10 cellular contexts compared by ENCODE assay signal in genomic region chr19:45505151-45505995, GRCh38. TPM values are rescaled to one million over a fixed set of nuclear protein-coding genes. Genes with fewer than 3 reads are reported as not detected.
A peak's percentile ranks its signal among the peaks of the same experiment; 100 is the strongest.
DNase-seq lines count a peak whose midpoint lies in the region; ATAC-seq and TF ChIP-seq lines count a peak whose summit lies in the region.
"Had no signal": no experiment of that assay in that cellular context is flagged by ENCODE, and none has a peak within 500 bp of the region (broad histone marks: within the 10 kb centered on the region; RNA-seq: fewer than 3 reads in every experiment).

No MANE protein-coding gene starts in this region.

- H3K4me3 ChIP-seq in cardiac muscle cell (no peak overlapping the region), upper lobe of right lung (no peak overlapping the region)

- peak overlapping the region; percentile 76 for H3K4me3 Mint-ChIP-seq in activated naive CD8-positive, alpha-beta T cell treated with anti-CD3 and anti-CD28 coated beads, Interleukin-2, amount 50 U/mL, for 24 hours

- H3K36me3 ChIP-seq in cardiac muscle cell (no peaks in the 10 kb centered on the region), upper lobe of right lung (no peaks in the 10 kb centered on the region)

- peak in 1 of 2 donors; percentile 50 for DNase-seq in cardiac muscle cell (ENCODE audit: low read depth in 1 of 2, low spot score in 1 of 2)
- no peak for DNase-seq in left cardiac atrium
- no peak for DNase-seq in activated naive CD8-positive, alpha-beta T cell treated with anti-CD3 and anti-CD28 coated beads, Interleukin-2, amount 50 U/mL, for 24 hours
- DNase-seq in iris pigment epithelial cell (ENCODE audit: low read depth) = peak; percentile 59
- DNase-seq in upper lobe of right lung = no peak
- DNase-seq in NCI-H526 treated with DMSO at 0.1 percent for 48 hours (lab: John Stamatoyannopoulos, UW) = no peak
- no peak for DNase-seq in NCI-H2107 treated with DMSO at 0.1 percent for 48 hours (lab: John Stamatoyannopoulos, UW; ENCODE audit: unreplicated experiment)
- no peak for DNase-seq in NCI-H1436 treated with DMSO at 0.1 percent for 48 hours (lab: John Stamatoyannopoulos, UW)
- DNase-seq: activated gamma-delta T cell treated with Interleukin-2 at 50 U/mL for 16 hours; stimulated activated CD4-positive, alpha-beta T cell treated with anti-CD3 and anti-CD28 coated beads, Interleukin-2, amount 100 ng/mL, for 48 hours had no signal

- H3K4me1 ChIP-seq in cardiac muscle cell (ENCODE audit: low read depth) = no peaks in the 10 kb centered on the region
- peaks cover 9% of the 10 kb centered on the region for H3K4me1 ChIP-seq in upper lobe of right lung

- no peaks in the 10 kb centered on the region for H3K27me3 Mint-ChIP-seq in activated naive CD8-positive, alpha-beta T cell treated with anti-CD3 and anti-CD28 coated beads, Interleukin-2, amount 50 U/mL, for 24 hours

- peak overlapping the region; percentile 71 for H3K27ac Mint-ChIP-seq in activated naive CD8-positive, alpha-beta T cell treated with anti-CD3 and anti-CD28 coated beads, Interleukin-2, amount 50 U/mL, for 24 hours

- ATAC-seq in left cardiac atrium (no peak), upper lobe of right lung (no peak)
- ATAC-seq in activated naive CD8-positive, alpha-beta T cell treated with anti-CD3 and anti-CD28 coated beads, Interleukin-2, amount 50 U/mL, for 24 hours = no peak

- intact Hi-C loops in left cardiac atrium (cut with DNase I) = no loop called here
- intact Hi-C loops in upper lobe of right lung (cut with DNase I) = no loop called here

- H3K9me3 ChIP-seq in cardiac muscle cell (ENCODE audit: low read depth) = no peaks in the 10 kb centered on the region
- no peaks in the 10 kb centered on the region for H3K9me3 ChIP-seq in upper lobe of right lung

- TF ChIP-seq CTCF in cardiac muscle cell (IDR thresholded peaks at IDR 0.05; ENCODE audit: low read depth, low read length) = no peak
- no peak for TF ChIP-seq CTCF in upper lobe of right lung (IDR thresholded peaks at IDR 0.05)

- H3K36me3 Mint-ChIP-seq in activated naive CD8-positive, alpha-beta T cell treated with anti-CD3 and anti-CD28 coated beads, Interleukin-2, amount 50 U/mL, for 24 hours (ENCODE audit: low read depth) = peaks cover 9% of the 10 kb centered on the region

- H3K4me1 Mint-ChIP-seq in activated naive CD8-positive, alpha-beta T cell treated with anti-CD3 and anti-CD28 coated beads, Interleukin-2, amount 50 U/mL, for 24 hours = peaks cover 47% of the 10 kb centered on the region

- H3K9me3 Mint-ChIP-seq in activated naive CD8-positive, alpha-beta T cell treated with anti-CD3 and anti-CD28 coated beads, Interleukin-2, amount 50 U/mL, for 24 hours = no peaks in the 10 kb centered on the region

- H3K27ac ChIP-seq in cardiac muscle cell = peak overlapping the region; percentile 13
- H3K27ac ChIP-seq in upper lobe of right lung = peak overlapping the region; percentile 82

- H3K27me3 ChIP-seq in cardiac muscle cell (no peaks in the 10 kb centered on the region), upper lobe of right lung (no peaks in the 10 kb centered on the region)

RNA-seq across cellular contexts. Expression of gene VASP, which starts 1.9 kb away (rescaled TPM):
- total RNA-seq in cardiac muscle cell (91.6 and 95.8 TPM in 2 replicates), left cardiac atrium (10 to 100 TPM; 48.4 to 91.7 TPM), upper lobe of right lung (155 TPM)
- polyA plus RNA-seq in cardiac muscle cell = 72.4 and 83.3 TPM in 2 replicates

RNA-seq across cellular contexts. Expression of gene PPM1N, which starts 7.1 kb away (rescaled TPM):
- 1.3 and 2.9 TPM in 2 replicates for total RNA-seq in cardiac muscle cell
- 1.2 and 4.0 TPM in 2 replicates for polyA plus RNA-seq in cardiac muscle cell
- 1 to 10 TPM in 1 of 2 donors, under 1 TPM in 1; 0.47 to 1.0 TPM for total RNA-seq in left cardiac atrium
- 0.67 TPM for total RNA-seq in upper lobe of right lung

RNA-seq across cellular contexts. Expression of gene RTN2, which starts 8.5 kb away (rescaled TPM):
- total RNA-seq in cardiac muscle cell (43.7 and 56.5 TPM in 2 replicates), left cardiac atrium (10 to 100 TPM; 13.0 to 16.3 TPM), upper lobe of right lung (13.3 TPM)
- polyA plus RNA-seq in cardiac muscle cell = 92.2 and 111 TPM in 2 replicates

RNA-seq across cellular contexts. Expression of gene FOSB, which starts 37.6 kb away (rescaled TPM):
- total RNA-seq in cardiac muscle cell (0.88 and 4.5 TPM in 2 replicates), left cardiac atrium (1 to 10 TPM; 1.5 to 5.5 TPM), upper lobe of right lung (3.6 TPM)
- polyA plus RNA-seq in cardiac muscle cell = 1.7 and 3.0 TPM in 2 replicates
